13 cellular contexts compared by ENCODE assay signal in genomic region chr5:43256261-43256966, GRCh38. TPM values are rescaled to one million over a fixed set of nuclear protein-coding genes. Genes with fewer than 3 reads are reported as not detected.
A peak's percentile ranks its signal among the peaks of the same experiment; 100 is the strongest.
DNase-seq lines count a peak whose midpoint lies in the region; ATAC-seq, FAIRE-seq and TF ChIP-seq lines count a peak whose summit lies in the region.
"Had no signal": no experiment of that assay in that cellular context is flagged by ENCODE, and none has a peak within 500 bp of the region (broad histone marks: within the 10 kb centered on the region; RNA-seq: fewer than 3 reads in every experiment).

No MANE protein-coding gene starts in this region.

- H3K9ac ChIP-seq in Karpas-422 (ENCODE audit: low read length) = no peak overlapping the region
- H3K9ac ChIP-seq: GM23248 had no signal

- H3K4me1 ChIP-seq in Karpas-422 (ENCODE audit: low read length) (peaks cover 17% of the 10 kb centered on the region), heart right ventricle (no peaks in the 10 kb centered on the region)

- H2AFZ ChIP-seq in Karpas-422 (ENCODE audit: low read length) = no peak overlapping the region
- H2AFZ ChIP-seq: GM23248 had no signal

- H3K9me2 ChIP-seq in Karpas-422 (replicated peaks; ENCODE audit: insufficient read depth, low read length) = no peaks in the 10 kb centered on the region

- FAIRE-seq in GM12892 (lab: Jason Lieb, UNC) = peak; percentile 27

- TF ChIP-seq POLR2A in GM12892 (IDR thresholded peaks at IDR 0.05; ENCODE audit: low read depth, low read length) = no peak

- 55 to 67% methylated on average over 2 of the region's 2 CpGs for WGBS in heart right ventricle, 2 donors

- H3K4me2 ChIP-seq in Karpas-422 (ENCODE audit: low read depth, low read length, poor library complexity, severe bottlenecking) = no peak overlapping the region

- H3K9me3 ChIP-seq in Karpas-422 (ENCODE audit: low read length) (no peaks in the 10 kb centered on the region), heart right ventricle (no peaks in the 10 kb centered on the region)

- no peak for TF ChIP-seq CTCF in heart right ventricle (IDR thresholded peaks at IDR 0.05)

- ATAC-seq in GM21529 (IDR thresholded peaks at IDR 0.05; ENCODE audit: unreplicated experiment) = peak; percentile 45
- ATAC-seq in HG03280 (IDR thresholded peaks at IDR 0.05; ENCODE audit: unreplicated experiment) = no peak
- no peak for ATAC-seq in heart right ventricle
- ATAC-seq in left colon = no peak

- H3K27ac ChIP-seq in Karpas-422 (ENCODE audit: low read length) (no peak overlapping the region), heart right ventricle (no peak overlapping the region)
- H3K27ac ChIP-seq: dorsolateral prefrontal cortex, GM23248, skin epidermis, VCaP had no signal

- no peaks in the 10 kb centered on the region for H3K79me2 ChIP-seq in Karpas-422 (ENCODE audit: low read length)

- H3K36me3 ChIP-seq in Karpas-422 (ENCODE audit: insufficient read depth, low read length) = no peaks in the 10 kb centered on the region
- no peaks in the 10 kb centered on the region for H3K36me3 ChIP-seq in heart right ventricle

- H4K20me1 ChIP-seq in Karpas-422 (ENCODE audit: insufficient read depth, low read depth, low read length) = no peaks in the 10 kb centered on the region

- H3K27me3 ChIP-seq in Karpas-422 (ENCODE audit: low read length) (no peaks in the 10 kb centered on the region), heart right ventricle (no peaks in the 10 kb centered on the region)
- H3K27me3 ChIP-seq: dorsolateral prefrontal cortex had no signal

- intact Hi-C loops in heart right ventricle (cut with DNase I) = no loop called here
- intact Hi-C loops in left colon (cut with DNase I, micrococcal nuclease) = no loop called here

- H3K4me3 ChIP-seq in Karpas-422 (ENCODE audit: low read length) = no peak overlapping the region
- no peak overlapping the region for H3K4me3 ChIP-seq in heart right ventricle
- H3K4me3 ChIP-seq: dorsolateral prefrontal cortex, GM23248, skin epidermis had no signal

- DNase-seq in GM12892 (ENCODE audit: insufficient read length) (no peak), Karpas-422 (peak; percentile 47), left kidney (ENCODE audit: low read depth, low spot score) (peak; percentile 8), heart right ventricle (no peak), left colon (no peak), NCI-H1694 (lab: John Stamatoyannopoulos, UW) (no peak)
- DNase-seq: activated naive CD4-positive, alpha-beta T cell; dorsolateral prefrontal cortex; GM23248 had no signal

RNA-seq across cellular contexts. Expression of gene HMGCS1, which starts 56.8 kb away (rescaled TPM):
- polyA plus RNA-seq in GM12892 (2012; ENCODE audit: missing spikeins) = 68.2 TPM
- 131 and 184 TPM in 2 replicates for total RNA-seq in Karpas-422 (2014; rRNA removed; shearing (Covaris generic); ENCODE audit: low replicate concordance)
- 10 to 100 TPM; 24.8 to 33.0 (median 27.1) TPM for total RNA-seq in heart right ventricle
- 10 to 100 TPM in 1 of 2 donors, 1 to 10 TPM in 1; 8.3 to 15.8 TPM for polyA plus RNA-seq in heart right ventricle
- total RNA-seq in left colon = 100 to 1,000 TPM; 153 to 377 TPM

Comparison
In these comparisons a context has a peak if more than half of its experiments do, and no peak if none do; other contexts are left out.
1. DNase-seq: peak in Karpas-422 (single experiment) and left kidney (single experiment); none in GM12892 (single experiment), heart right ventricle (0 of 2), left colon (0 of 2) and NCI-H1694 (single experiment).